ENCODE assay signal across 19 cellular contexts in the genomic region with DNA sequence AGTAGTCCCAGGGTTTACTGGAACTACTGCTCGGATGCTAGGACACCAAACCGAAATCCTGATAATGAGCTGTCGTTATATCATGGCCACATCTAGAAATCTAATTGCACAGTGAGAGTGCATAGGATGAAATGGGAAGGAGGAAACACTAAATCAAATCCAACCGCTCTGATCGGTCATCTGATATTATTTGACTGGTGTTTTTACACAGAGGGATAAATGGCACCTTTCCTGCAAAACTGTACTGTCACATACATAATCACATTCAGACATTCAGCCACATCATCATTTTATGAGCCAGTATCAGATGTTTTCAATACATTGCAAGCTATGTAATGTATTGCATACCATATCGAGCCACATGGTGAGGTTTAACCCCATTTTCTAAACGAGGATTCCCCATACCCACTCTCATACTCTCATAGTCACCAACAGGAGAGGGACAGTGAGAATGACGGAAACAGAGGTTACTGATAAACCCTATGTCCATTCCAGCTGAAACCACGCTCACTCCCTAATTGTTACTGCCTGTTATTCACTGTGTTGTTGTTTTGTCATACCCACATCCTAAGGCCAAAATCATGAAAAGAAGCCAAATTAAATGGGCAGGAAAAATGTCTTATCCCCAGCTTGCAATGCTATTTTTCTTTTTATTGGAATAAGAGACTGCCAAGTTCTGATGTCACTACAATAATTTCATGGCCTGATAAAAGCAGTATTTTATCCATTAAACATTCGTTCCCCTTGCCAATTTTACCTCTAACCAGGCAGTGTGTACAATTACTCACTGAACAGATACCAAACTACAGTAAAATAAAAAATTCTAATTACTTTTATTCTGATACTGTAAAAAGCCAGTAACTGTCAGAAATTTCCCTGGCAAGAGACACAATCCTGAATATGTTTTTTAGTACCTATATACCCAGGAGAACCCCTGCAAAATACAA. TPM values are rescaled to one million over a fixed set of nuclear protein-coding genes. Genes with fewer than 3 reads are reported as not detected.
DNase-seq lines count a peak whose midpoint lies in the region; ATAC-seq, FAIRE-seq and TF ChIP-seq lines count a peak whose summit lies in the region.
"Had no signal": no experiment of that assay in that cellular context is flagged by ENCODE, and none has a peak within 500 bp of the region (broad histone marks: within the 10 kb centered on the region; RNA-seq: fewer than 3 reads in every experiment).

No MANE protein-coding gene starts in this region.

- no peak for FAIRE-seq in GM12878 (lab: Jason Lieb, UNC)
- FAIRE-seq: HepG2 had no signal

- H2AFZ ChIP-seq in GM12878 (ENCODE audit: control insufficient read depth, low read depth, low read length) (no peak overlapping the region), trophoblast cell (ENCODE audit: insufficient read depth, low read length, poor library complexity) (no peak overlapping the region)
- H2AFZ ChIP-seq: GM23338 had no signal

- H3K4ac ChIP-seq in trophoblast cell (ENCODE audit: low read depth, low read length) = peak overlapping the region; percentile 70

- in situ Hi-C loops in GM12878 (cut with MboI) = no loop called here

- H4K20me1 ChIP-seq in GM12878 (ENCODE audit: control insufficient read depth, insufficient read depth) = no peaks in the 10 kb centered on the region

- no peaks in the 10 kb centered on the region for H3K9me3 Mint-ChIP-seq in stimulated activated naive B cell treated with anti-CD40 and anti-IgM and Interleukin-4, amounts not matched to agents 10 μg/mL and 1 μg/mL and 100 μg/mL, for 72 hours
- H3K9me3 Mint-ChIP-seq: CD4-positive, alpha-beta memory T cell; GM23338 had no signal

- intact Hi-C loops in GM12878 (cut with micrococcal nuclease; ENCODE audit: unreplicated experiment) = loop anchor here (5.0 kb wide), 1 partner anchor 51 kb away; no protein-coding TSS in a partner anchor

- H3K18ac ChIP-seq in trophoblast cell (ENCODE audit: low read length) = no peak overlapping the region

- H3K79me1 ChIP-seq in trophoblast cell (ENCODE audit: low read length) = no peaks in the 10 kb centered on the region

- CTCF ChIA-PET in GM12878 (lab: Yijun Ruan, JAX) = no interaction called here

- H3K4me2 ChIP-seq in GM12878 (ENCODE audit: control insufficient read depth, insufficient read depth) (no peak overlapping the region), trophoblast cell (ENCODE audit: low read length) (no peak overlapping the region)
- H3K4me2 ChIP-seq: GM23338, KMS-11 had no signal

- H4K8ac ChIP-seq in trophoblast cell (ENCODE audit: low read depth, low read length) = no peak overlapping the region

- TF ChIP-seq CTCF in AG09309 (IDR thresholded peaks at IDR 0.05; ENCODE audit: control insufficient read depth, insufficient read depth, low read depth, low read length, missing control alignments) = no peak
- TF ChIP-seq CTCF in GM12878 (IDR thresholded peaks at IDR 0.05 in 2 of 3, conservative IDR thresholded peaks at IDR 0.05 in 1 of 3; ENCODE audit: control insufficient read depth in 2 of 3, extremely low read depth in 1 of 3, insufficient read depth in 1 of 3, low read depth in 3 of 3, low read length in 3 of 3) = no peak

- ATAC-seq in GM12878 = 0 out of 3 replicates have a peak, but pooled peaks have one; percentile 15
- no peak for ATAC-seq in stimulated activated naive B cell treated with anti-CD40 and anti-IgM and Interleukin-4, amounts not matched to agents 10 μg/mL and 1 μg/mL and 100 μg/mL, for 72 hours (replicated peaks)
- ATAC-seq: GM23338, HepG2 had no signal

- H3K4me3 ChIP-seq in AG09309 (ENCODE audit: control insufficient read depth, low read depth, low read length) (no peak overlapping the region), MG63 (no peak overlapping the region), GM12878 (no peak overlapping the region), trophoblast cell (ENCODE audit: low read depth, low read length) (no peak overlapping the region)
- H3K4me3 ChIP-seq: GM23338 had no signal

- no peak overlapping the region for H3K27ac Mint-ChIP-seq in stimulated activated naive B cell treated with anti-CD40 and anti-IgM and Interleukin-4, amounts not matched to agents 10 μg/mL and 1 μg/mL and 100 μg/mL, for 72 hours
- H3K27ac Mint-ChIP-seq: B cell; CD4-positive, alpha-beta memory T cell; GM23338 had no signal

- peaks cover 22% of the 10 kb centered on the region for H3K36me3 ChIP-seq in MG63
- H3K36me3 ChIP-seq in GM12878 (ENCODE audit: control insufficient read depth in 2 of 2, insufficient read depth in 2 of 2, low read length in 1 of 2) = no peaks in the 10 kb centered on the region
- H3K36me3 ChIP-seq in trophoblast cell (ENCODE audit: control insufficient read depth in 1 of 2, insufficient read depth in 2 of 2, low read length in 2 of 2) = peaks cover 2 to 5% of the 10 kb centered on the region in 2 experiments

- H2AK5ac ChIP-seq in trophoblast cell (ENCODE audit: low read length) = no peak overlapping the region

- H3K27me3 Mint-ChIP-seq in stimulated activated naive B cell treated with anti-CD40 and anti-IgM and Interleukin-4, amounts not matched to agents 10 μg/mL and 1 μg/mL and 100 μg/mL, for 72 hours = peaks cover 25 to 29% of the 10 kb centered on the region in 2 donors
- H3K27me3 Mint-ChIP-seq: CD4-positive, alpha-beta memory T cell had no signal

- H3K27ac ChIP-seq in GM12878 (ENCODE audit: control insufficient read depth, insufficient read depth) (no peak overlapping the region), trophoblast cell (ENCODE audit: low read depth, low read length) (no peak overlapping the region)
- H3K27ac ChIP-seq: KMS-11 had no signal

- no peaks in the 10 kb centered on the region for H3K36me3 Mint-ChIP-seq in stimulated activated naive B cell treated with anti-CD40 and anti-IgM and Interleukin-4, amounts not matched to agents 10 μg/mL and 1 μg/mL and 100 μg/mL, for 72 hours
- H3K36me3 Mint-ChIP-seq: CD4-positive, alpha-beta memory T cell had no signal

- no peaks in the 10 kb centered on the region for H3K27me3 ChIP-seq in MG63
- peaks cover 0 to 3% of the 10 kb centered on the region in 2 experiments; a peak in 2 of 4 replicates for H3K27me3 ChIP-seq in GM12878 (replicated peaks in 1 of 2; ENCODE audit: control insufficient read depth in 2 of 2, insufficient read depth in 2 of 2, low read length in 1 of 2)
- no peaks in the 10 kb centered on the region for H3K27me3 ChIP-seq in trophoblast cell (ENCODE audit: insufficient read depth, low read length)

- H3K79me2 ChIP-seq in GM12878 (ENCODE audit: control insufficient read depth, insufficient read depth, low read length) (no peaks in the 10 kb centered on the region; the same call in 1 of the 2 replicates), trophoblast cell (ENCODE audit: control insufficient read depth, insufficient read depth, low read length, poor library complexity) (peaks cover 3% of the 10 kb centered on the region)

- RAD21 ChIA-PET in GM12878 (lab: Charles Lee; ENCODE audit: unreplicated experiment) = no interaction called here

- no peak for TF ChIP-seq POLR2A in GM12878 (IDR thresholded peaks at IDR 0.05; ENCODE audit: low read depth, low read length)

- no peak overlapping the region for H2BK120ac ChIP-seq in trophoblast cell (ENCODE audit: insufficient read depth, low read length, poor library complexity)

- peak; percentile 5 for DNase-seq in AG09309 (ENCODE audit: low read depth)
- DNase-seq in MG63 = peak; percentile 5
- no peak for DNase-seq in GM12878 (ENCODE audit: low read depth, low spot score)
- DNase-seq in trophoblast cell = no peak
- DNase-seq in occipital lobe (lab: John Stamatoyannopoulos, UW) = no peak
- no peak for DNase-seq in foreskin melanocyte
- DNase-seq in stimulated activated naive B cell treated with anti-CD40 and anti-IgM and Interleukin-4, amounts not matched to agents 10 μg/mL and 1 μg/mL and 100 μg/mL, for 72 hours = no peak
- DNase-seq: CD4-positive, alpha-beta memory T cell; MM.1S; NCI-H1105; NCI-H1694; NCI-H345; NCI-H526; NK-92 treated with Interleukin-12 subunit alpha and Interleukin-12 subunit beta, amount 100 ng/mL, for 24 hours; SHP77 treated with DMSO at 0.1 percent for 48 hours had no signal

- SMC1A ChIA-PET in GM12878 (lab: Charles Lee; ENCODE audit: uncharacterized antibody, unreplicated experiment) = interaction anchor here (0.9 to 3.2 kb wide), 5 partner anchors 14 to 140 kb away, joined by 3 to 12 read pairs (median 3); no protein-coding TSS in a partner anchor

- H2BK5ac ChIP-seq in trophoblast cell (ENCODE audit: low read depth, low read length, poor library complexity) = no peak overlapping the region

- H3K9me3 ChIP-seq in MG63 = no peaks in the 10 kb centered on the region
- H3K9me3 ChIP-seq in GM12878 (replicated peaks; ENCODE audit: control insufficient read depth, insufficient read depth, low read length) = no peaks in the 10 kb centered on the region
- no peaks in the 10 kb centered on the region for H3K9me3 ChIP-seq in trophoblast cell (ENCODE audit: insufficient read depth, low read depth, low read length)

- POLR2A ChIA-PET in GM12878 (lab: Charles Lee) = interaction anchor here (0.6 to 0.7 kb wide), 2 partner anchors 7 to 153 kb away, joined by 3 read pairs; no protein-coding TSS in a partner anchor

- TF ChIP-seq EP300 in GM12878 (IDR thresholded peaks at IDR 0.05; ENCODE audit: borderline replicate concordance in 1 of 2, control insufficient read depth in 1 of 2, low read depth in 2 of 2, low read length in 2 of 2) = no peak

- no peak overlapping the region for H4K12ac ChIP-seq in trophoblast cell (ENCODE audit: low read depth, low read length)

- no peak overlapping the region for H3K4me3 Mint-ChIP-seq in stimulated activated naive B cell treated with anti-CD40 and anti-IgM and Interleukin-4, amounts not matched to agents 10 μg/mL and 1 μg/mL and 100 μg/mL, for 72 hours
- H3K4me3 Mint-ChIP-seq: B cell; CD4-positive, alpha-beta memory T cell; GM23338 had no signal

- H3K4me1 ChIP-seq in GM12878 (ENCODE audit: control insufficient read depth, insufficient read depth, low read length) (no peaks in the 10 kb centered on the region), trophoblast cell (ENCODE audit: control insufficient read depth in 1 of 2, insufficient read depth in 2 of 2, low read length in 2 of 2) (peaks cover 2% of the 10 kb centered on the region in 2 experiments)

- H3K14ac ChIP-seq in trophoblast cell (ENCODE audit: low read length) = no peak overlapping the region

- H3K23ac ChIP-seq in trophoblast cell (ENCODE audit: low read length) = no peak overlapping the region

- H3K4me1 Mint-ChIP-seq in stimulated activated naive B cell treated with anti-CD40 and anti-IgM and Interleukin-4, amounts not matched to agents 10 μg/mL and 1 μg/mL and 100 μg/mL, for 72 hours = no peaks in the 10 kb centered on the region
- H3K4me1 Mint-ChIP-seq: B cell had no signal

- no peak overlapping the region for H2BK12ac ChIP-seq in trophoblast cell (ENCODE audit: low read length)

- BruUV-seq in GM12878 (replicated peaks; lab: Mats Ljungman, UMichigan) = no TSS peak

- TF ChIP-seq RAD21 in GM12878 (IDR thresholded peaks at IDR 0.05; ENCODE audit: insufficient read depth, low read depth, low read length) = no peak

- no peak overlapping the region for H4K91ac ChIP-seq in trophoblast cell (ENCODE audit: low read depth, low read length)

- WGBS in GM12878 (ENCODE audit: insufficient coverage, insufficient replicate concordance, low lambda C conversion rate, missing lambda C conversion rate) = 48% methylated on average over 10 of the region's 10 CpGs
- no CpG with 5 or more reads among the region's 10 CpGs for WGBS in trophoblast cell (ENCODE audit: extremely low coverage, insufficient coverage, insufficient read length)

- H3K9ac ChIP-seq in GM12878 (ENCODE audit: control insufficient read depth, insufficient read depth, low read length) (no peak overlapping the region), trophoblast cell (ENCODE audit: low read length) (no peak overlapping the region)
- H3K9ac ChIP-seq: KMS-11 had no signal

RNA-seq across cellular contexts. Expression of a gene that starts 9.1 kb away (rescaled TPM):
- total RNA-seq in MG63 (2014; rRNA removed; shearing (Covaris generic); ENCODE audit: low replicate concordance) = 25.4 and 36.3 TPM in 2 replicates
- 13.1 and 16.6 TPM in 2 replicates for total RNA-seq in GM12878 (2013; cell fraction: nucleolus; rRNA removed)
- total RNA-seq in GM12878 (2014; rRNA removed) = 0.23 and 0.38 TPM in 2 replicates
- 0.28 and 0.45 TPM in 2 replicates for total RNA-seq in GM12878 (2014; rRNA removed; fragmentation: Illumina TruSeq; extraction: Trizol)
- 0.21 and 0.46 TPM in 2 replicates for total RNA-seq in GM12878 (2021)
- polyA plus RNA-seq in GM12878 (2011; ENCODE audit: low read depth) = 0.54 TPM
- polyA plus RNA-seq in GM12878 (2011; rRNA removed) = 3.2 and 4.2 TPM in 2 replicates
- polyA plus RNA-seq in GM12878 (2011; cell fraction: cytosol; rRNA removed) = 2.7 and 3.9 TPM in 2 replicates
- 5.4 and 6.3 TPM in 2 replicates for polyA plus RNA-seq in GM12878 (2011; cell fraction: nucleus; rRNA removed)
- 0.23 and 0.87 TPM in 2 replicates for polyA plus RNA-seq in GM12878 (2012)
- polyA plus RNA-seq in GM12878 (2014; fragmentation: Illumina TruSeq; extraction: Trizol) = 0.40 and 0.79 TPM in 2 replicates
- under 1 TPM; 0.07 to 0.21 TPM for polyA plus RNA-seq in GM12878 (2014; fragmentation: Nextera tagmentation; extraction: Ambion mirVana)
- polyA plus RNA-seq in GM12878 (2014; rRNA removed) = 0.27 and 0.31 TPM in 2 replicates
- under 1 TPM; 0.32 to 0.83 TPM for polyA plus RNA-seq in GM12878 (2016; fragmentation: Nextera tagmentation; extraction: Ambion mirVana)
- 11.7 and 14.4 TPM in 2 replicates for polyA minus RNA-seq in GM12878 (2011; rRNA and poly(A)+ RNA removed)
- polyA minus RNA-seq in GM12878 (2011; cell fraction: cytosol; rRNA and poly(A)+ RNA removed) = 2.8 and 4.3 TPM in 2 replicates
- 6.9 and 11.3 TPM in 2 replicates for polyA minus RNA-seq in GM12878 (2011; cell fraction: nucleus; rRNA and poly(A)+ RNA removed)
- 41.5 and 45.5 TPM in 2 replicates for polyA plus RNA-seq in trophoblast cell (2013)
- 39.8 TPM for total RNA-seq in occipital lobe
- total RNA-seq: B cell had no signal

Comparison
In these comparisons a context has a peak if more than half of its experiments do, and no peak if none do; other contexts are left out.
1. DNase-seq: peak in AG09309 (single experiment) and MG63 (single experiment); none in GM12878 (single experiment), trophoblast cell (0 of 2), occipital lobe (single experiment), foreskin melanocyte (single experiment) and stimulated activated naive B cell treated with anti-CD40 and anti-IgM and Interleukin-4, amounts not matched to agents 10 μg/mL and 1 μg/mL and 100 μg/mL, for 72 hours (single experiment).